9 cellular contexts compared by ENCODE assay signal in genomic region chr1:170707959-170708666, GRCh38. TPM values are rescaled to one million over a fixed set of nuclear protein-coding genes. Genes with fewer than 3 reads are reported as not detected.
DNase-seq lines count a peak whose midpoint lies in the region; ATAC-seq and TF ChIP-seq lines count a peak whose summit lies in the region.
"Had no signal": no experiment of that assay in that cellular context is flagged by ENCODE, and none has a peak within 500 bp of the region (broad histone marks: within the 10 kb centered on the region; RNA-seq: fewer than 3 reads in every experiment).

No MANE protein-coding gene starts in this region.

- H3K27me3 Mint-ChIP-seq in activated T-helper 1 cell treated with anti-CD3 and anti-CD28 coated beads, Interleukin-12 subunit alpha, Interleukin-12 subunit beta, Interleukin-2, Interleukin-4 antibody, amounts not matched to agents 30 ng/mL and 10 ng/mL and 1 ng/mL, durations not matched to agents 14 hours and 24 hours and 36 hours (ENCODE audit: insufficient read depth): no peaks in the 10 kb centered on the region

- in situ Hi-C loops in astrocyte of the cerebellum (cut with HindIII; ENCODE audit: low sequenced_read_pairs): no loop called here

- no peaks in the 10 kb centered on the region for H3K9me3 Mint-ChIP-seq in activated T-helper 1 cell treated with anti-CD3 and anti-CD28 coated beads, Interleukin-12 subunit alpha, Interleukin-12 subunit beta, Interleukin-2, Interleukin-4 antibody, amounts not matched to agents 30 ng/mL and 10 ng/mL and 1 ng/mL, durations not matched to agents 14 hours and 24 hours and 36 hours

- no peaks in the 10 kb centered on the region for H3K4me1 Mint-ChIP-seq in activated T-helper 1 cell treated with anti-CD3 and anti-CD28 coated beads, Interleukin-12 subunit alpha, Interleukin-12 subunit beta, Interleukin-2, Interleukin-4 antibody, amounts not matched to agents 30 ng/mL and 10 ng/mL and 1 ng/mL, durations not matched to agents 14 hours and 24 hours and 36 hours (ENCODE audit: low read depth)

- no peak for ATAC-seq in HG02610 (IDR thresholded peaks at IDR 0.05; ENCODE audit: unreplicated experiment)

- no peak overlapping the region for H3K27ac Mint-ChIP-seq in activated T-helper 1 cell treated with anti-CD3 and anti-CD28 coated beads, Interleukin-12 subunit alpha, Interleukin-12 subunit beta, Interleukin-2, Interleukin-4 antibody, amounts not matched to agents 30 ng/mL and 10 ng/mL and 1 ng/mL, durations not matched to agents 14 hours and 24 hours and 36 hours

- no peak overlapping the region for H3K4me3 ChIP-seq in HFF-Myc (replicated peaks; ENCODE audit: low read depth, low read length)
- no peak overlapping the region for H3K4me3 ChIP-seq in astrocyte of the cerebellum (ENCODE audit: low read depth, low read length)

- no peaks in the 10 kb centered on the region for H3K36me3 Mint-ChIP-seq in activated T-helper 1 cell treated with anti-CD3 and anti-CD28 coated beads, Interleukin-12 subunit alpha, Interleukin-12 subunit beta, Interleukin-2, Interleukin-4 antibody, amounts not matched to agents 30 ng/mL and 10 ng/mL and 1 ng/mL, durations not matched to agents 14 hours and 24 hours and 36 hours (ENCODE audit: low read depth)

- intact Hi-C loops in activated T-helper 1 cell treated with anti-CD3 and anti-CD28 coated beads, Interleukin-12 subunit alpha, Interleukin-12 subunit beta, Interleukin-2, Interleukin-4 antibody, amounts not matched to agents 30 ng/mL and 10 ng/mL and 1 ng/mL, durations not matched to agents 14 hours and 24 hours and 36 hours (cut with micrococcal nuclease): no loop called here

- DNase-seq in 8988T: peak; percentile 13
- peak; percentile 93 for DNase-seq in HFF-Myc (ENCODE audit: extremely low read depth, low read depth)
- DNase-seq in astrocyte of the cerebellum (ENCODE audit: low read depth): peak; percentile 89
- peak; percentile 68 for DNase-seq in islet precursor cell
- DNase-seq in activated T-helper 1 cell treated with anti-CD3 and anti-CD28 coated beads, Interleukin-12 subunit alpha, Interleukin-12 subunit beta, Interleukin-2, Interleukin-4 antibody, amounts not matched to agents 30 ng/mL and 10 ng/mL and 1 ng/mL, durations not matched to agents 14 hours and 24 hours and 36 hours (ENCODE audit: low spot score): no peak
- DNase-seq in activated CD4-positive, CD25-positive, alpha-beta regulatory T cell treated with anti-CD3 and anti-CD28 coated beads, Interleukin-2, amount 50 U/mL, for 72 hours: no peak
- DNase-seq in ecto neural progenitor cell (ENCODE audit: low spot score): no peak
- DNase-seq: NCI-H1048 had no signal

- no peak overlapping the region for H3K4me3 Mint-ChIP-seq in activated T-helper 1 cell treated with anti-CD3 and anti-CD28 coated beads, Interleukin-12 subunit alpha, Interleukin-12 subunit beta, Interleukin-2, Interleukin-4 antibody, amounts not matched to agents 30 ng/mL and 10 ng/mL and 1 ng/mL, durations not matched to agents 14 hours and 24 hours and 36 hours

- TF ChIP-seq CTCF in HFF-Myc (IDR thresholded peaks at IDR 0.05; ENCODE audit: low read depth, low read length, missing control alignments) (no peak), astrocyte of the cerebellum (IDR thresholded peaks at IDR 0.05; ENCODE audit: low read depth, low read length, missing control alignments) (no peak)

RNA-seq across cellular contexts. Expression of gene PRRX1, which starts 44.2 kb away (rescaled TPM):
- total RNA-seq in activated T-helper 1 cell treated with anti-CD3 and anti-CD28 coated beads, Interleukin-12 subunit alpha, Interleukin-12 subunit beta, Interleukin-2, Interleukin-4 antibody, amounts not matched to agents 30 ng/mL and 10 ng/mL and 1 ng/mL, durations not matched to agents 14 hours and 24 hours and 36 hours: not detected in 2 replicates

Comparison
In these comparisons a context has a peak if more than half of its experiments do, and no peak if none do; other contexts are left out.
1. DNase-seq: peak in 8988T (single experiment), HFF-Myc (single experiment), astrocyte of the cerebellum (single experiment) and islet precursor cell (single experiment); none in activated T-helper 1 cell treated with anti-CD3 and anti-CD28 coated beads, Interleukin-12 subunit alpha, Interleukin-12 subunit beta, Interleukin-2, Interleukin-4 antibody, amounts not matched to agents 30 ng/mL and 10 ng/mL and 1 ng/mL, durations not matched to agents 14 hours and 24 hours and 36 hours (single experiment), activated CD4-positive, CD25-positive, alpha-beta regulatory T cell treated with anti-CD3 and anti-CD28 coated beads, Interleukin-2, amount 50 U/mL, for 72 hours (single experiment) and ecto neural progenitor cell (single experiment).